In the genomic region with DNA sequence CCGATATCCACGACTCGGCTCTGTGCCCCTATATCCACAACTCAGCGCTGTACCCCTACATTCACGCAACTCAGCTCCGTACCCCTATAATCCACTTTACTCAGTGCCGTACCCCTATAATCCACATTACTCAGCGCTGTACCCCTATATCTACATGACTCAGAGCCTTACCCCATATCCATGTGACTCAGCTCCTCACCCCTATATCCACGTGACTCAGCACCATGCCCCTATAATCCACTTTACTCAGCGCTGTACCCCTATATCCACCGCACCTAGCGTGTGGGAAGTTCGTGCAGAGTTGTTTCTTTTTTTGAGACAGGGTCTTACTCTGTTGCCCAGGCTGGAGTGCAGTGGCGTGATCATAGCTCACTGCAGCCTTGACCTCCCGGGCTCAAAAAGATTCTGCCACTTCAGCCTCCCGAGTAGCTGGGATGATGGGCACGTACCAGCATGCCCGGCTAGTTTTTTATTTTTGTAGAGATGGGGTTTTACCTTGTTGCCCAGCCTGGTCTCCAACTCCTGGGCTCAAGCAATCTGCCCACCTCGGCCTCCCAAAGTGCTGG, we compare ENCODE assay signal across 21 cellular contexts. TPM values are rescaled to one million over a fixed set of nuclear protein-coding genes. Genes with fewer than 3 reads are reported as not detected.
DNase-seq lines count a peak whose midpoint lies in the region; ATAC-seq and TF ChIP-seq lines count a peak whose summit lies in the region.
"Had no signal": no experiment of that assay in that cellular context is flagged by ENCODE, and none has a peak within 500 bp of the region (broad histone marks: within the 10 kb centered on the region; RNA-seq: fewer than 3 reads in every experiment).

No MANE protein-coding gene starts in this region.

- H3K36me3 Mint-ChIP-seq in neural progenitor cell, result peaks cover 8% of the 10 kb centered on the region

- H3K79me2 ChIP-seq in osteoblast (ENCODE audit: insufficient read depth, low read length) (no peaks in the 10 kb centered on the region), neural progenitor cell (ENCODE audit: low read depth) (no peaks in the 10 kb centered on the region)

- H3K27me3 ChIP-seq in breast epithelium, result no peaks in the 10 kb centered on the region
- no peaks in the 10 kb centered on the region for H3K27me3 ChIP-seq in osteoblast (ENCODE audit: insufficient read depth, low read length)
- H3K27me3 ChIP-seq in neural progenitor cell, result no peaks in the 10 kb centered on the region
- H3K27me3 ChIP-seq in Peyer's patch, result no peaks in the 10 kb centered on the region
- H3K27me3 ChIP-seq: SJSA1 had no signal

- TF ChIP-seq CTCF in 22Rv1 (IDR thresholded peaks at IDR 0.05) (no peak), HEK293 (tag by site-specific recombination; IDR thresholded peaks at IDR 0.05) (no peak), breast epithelium (IDR thresholded peaks at IDR 0.05) (no peak), osteoblast (IDR thresholded peaks at IDR 0.05; ENCODE audit: extremely low read depth, low read depth, low read length) (no peak), neural progenitor cell (IDR thresholded peaks at IDR 0.05) (no peak), Peyer's patch (IDR thresholded peaks at IDR 0.05) (no peak)

- H3K36me3 ChIP-seq in HEK293 (ENCODE audit: control insufficient read depth in 2 of 2, insufficient read depth in 1 of 2, low read length in 2 of 2) (peaks cover 0 to 59% of the 10 kb centered on the region in 2 experiments; a peak in 2 of 3 replicates), breast epithelium (no peaks in the 10 kb centered on the region), osteoblast (ENCODE audit: insufficient read depth, low read length) (peaks cover 25% of the 10 kb centered on the region), neural progenitor cell (no peaks in the 10 kb centered on the region), Peyer's patch (peaks cover 0 to 26% (median 0%) of the 10 kb centered on the region in 3 donors)

- DNase-seq in breast epithelium (ENCODE audit: low spot score in 2 of 2), result no peak
- DNase-seq in osteoblast (ENCODE audit: insufficient read length, low spot score, missing footprints), result peak; percentile 27
- DNase-seq in neural progenitor cell (ENCODE audit: low spot score), result no peak
- DNase-seq in stimulated activated CD4-positive, alpha-beta T cell treated with anti-CD3 and anti-CD28 coated beads, Interleukin-15, amount 100 ng/mL, for 24 hours, result no peak
- DNase-seq in Peyer's patch, result no peak
- DNase-seq: activated CD4-positive, alpha-beta T cell treated with anti-CD3 and anti-CD28 coated beads, Interleukin-2, amount 10 ng/mL, durations not matched to agents 24 days and 14 days; activated gamma-delta T cell; C1 segment of cervical spinal cord; left colon; NCI-H187; OCI-M1; stimulated activated CD4-positive, alpha-beta T cell treated with anti-CD3 and anti-CD28 coated beads, Interleukin-2, amount 100 ng/mL, for 48 hours had no signal

- CTCF ChIA-PET in HEK293 (lab: Yijun Ruan, JAX), result interaction anchor here (0.6 to 1.4 kb wide), 5 partner anchors 102 to 521 kb away, joined by 3 to 5 read pairs (median 3); no protein-coding TSS in a partner anchor

- H3K4me3 ChIP-seq in HEK293 (ENCODE audit: low read depth, low read length), result no peak overlapping the region
- H3K4me3 ChIP-seq in breast epithelium, result no peak overlapping the region
- H3K4me3 ChIP-seq in osteoblast (ENCODE audit: insufficient read depth, low read length), result no peak overlapping the region
- no peak overlapping the region for H3K4me3 ChIP-seq in neural progenitor cell
- H3K4me3 ChIP-seq in Peyer's patch, result no peak overlapping the region
- H3K4me3 ChIP-seq: SJSA1, skin epidermis had no signal

- no peak overlapping the region for H3K4me3 Mint-ChIP-seq in neural progenitor cell
- H3K4me3 Mint-ChIP-seq: activated CD4-positive, alpha-beta T cell treated with anti-CD3 and anti-CD28 coated beads, Interleukin-2, amount 10 ng/mL, durations not matched to agents 24 days and 14 days; mesothelial cell of epicardium; nephron; stimulated activated naive CD8-positive, alpha-beta T cell treated with anti-CD3 and anti-CD28 coated beads, Interleukin-15, Interleukin-2, amounts not matched to agents 100 ng/mL and 50 ng/mL, for 24 hours had no signal

- intact Hi-C loops in breast epithelium (cut with DNase I; ENCODE audit: low total_unique reads), result no loop called here

- no peaks in the 10 kb centered on the region for H3K9me3 Mint-ChIP-seq in neural progenitor cell
- H3K9me3 Mint-ChIP-seq: activated CD4-positive, alpha-beta T cell treated with anti-CD3 and anti-CD28 coated beads, Interleukin-2, amount 10 ng/mL, durations not matched to agents 24 days and 14 days; mesothelial cell of epicardium; nephron; stimulated activated naive CD8-positive, alpha-beta T cell treated with anti-CD3 and anti-CD28 coated beads, Interleukin-15, Interleukin-2, amounts not matched to agents 100 ng/mL and 50 ng/mL, for 24 hours had no signal

- H3K27me3 Mint-ChIP-seq in neural progenitor cell (ENCODE audit: insufficient read depth, low read depth), result no peaks in the 10 kb centered on the region
- H3K27me3 Mint-ChIP-seq: activated CD4-positive, alpha-beta T cell treated with anti-CD3 and anti-CD28 coated beads, Interleukin-2, amount 10 ng/mL, durations not matched to agents 24 days and 14 days; stimulated activated naive CD8-positive, alpha-beta T cell treated with anti-CD3 and anti-CD28 coated beads, Interleukin-15, Interleukin-2, amounts not matched to agents 100 ng/mL and 50 ng/mL, for 24 hours had no signal

- no peak overlapping the region for H3K27ac Mint-ChIP-seq in neural progenitor cell
- H3K27ac Mint-ChIP-seq: activated CD4-positive, alpha-beta T cell treated with anti-CD3 and anti-CD28 coated beads, Interleukin-2, amount 10 ng/mL, durations not matched to agents 24 days and 14 days; stimulated activated naive CD8-positive, alpha-beta T cell treated with anti-CD3 and anti-CD28 coated beads, Interleukin-15, Interleukin-2, amounts not matched to agents 100 ng/mL and 50 ng/mL, for 24 hours had no signal

- H3K4me1 ChIP-seq in HEK293 (ENCODE audit: control insufficient read depth, insufficient read depth, low read length) (peaks cover 16% of the 10 kb centered on the region), breast epithelium (peaks cover 0 to 13% of the 10 kb centered on the region in 2 donors), osteoblast (ENCODE audit: insufficient read depth, low read length) (peaks cover 10% of the 10 kb centered on the region), neural progenitor cell (peaks cover 9% of the 10 kb centered on the region), Peyer's patch (peaks cover 0 to 4% (median 0%) of the 10 kb centered on the region in 4 donors)

- peaks cover 15% of the 10 kb centered on the region for H3K4me1 Mint-ChIP-seq in neural progenitor cell
- H3K4me1 Mint-ChIP-seq: nephron had no signal

- TF ChIP-seq POLR2A in breast epithelium (IDR thresholded peaks at IDR 0.05) (no peak), Peyer's patch (IDR thresholded peaks at IDR 0.05) (no peak)

- H3K27ac ChIP-seq in 22Rv1 (peak overlapping the region; percentile 95), HEK293 (ENCODE audit: extremely low read depth, low read depth, low read length) (no peak overlapping the region; the same call in 1 of the 2 replicates), breast epithelium (peak overlapping the region; percentile 67 to 83), osteoblast (ENCODE audit: low read depth, low read length) (no peak overlapping the region), neural progenitor cell (no peak overlapping the region), Peyer's patch (no peak overlapping the region)
- H3K27ac ChIP-seq: KMS-11, SJSA1 had no signal

- no peak overlapping the region for H3K9ac ChIP-seq in neural progenitor cell
- H3K9ac ChIP-seq: KMS-11 had no signal

- H2AFZ ChIP-seq in osteoblast (ENCODE audit: low read length), result no peak overlapping the region
- H2AFZ ChIP-seq in neural progenitor cell (replicated peaks), result no peak overlapping the region

- POLR2A ChIA-PET in HEK293 (lab: Yijun Ruan, JAX), result interaction anchor here (3.8 to 8.7 kb wide), 2 partner anchors 16 to 17 kb away, joined by 61 to 98 read pairs; a partner anchor contains a TSS

- no peaks in the 10 kb centered on the region for H4K20me1 ChIP-seq in osteoblast (ENCODE audit: insufficient read depth, low read length)
- peaks cover 4% of the 10 kb centered on the region for H4K20me1 ChIP-seq in neural progenitor cell (ENCODE audit: low read depth)

- H3K4me2 ChIP-seq in osteoblast (ENCODE audit: insufficient read depth, low read length), result no peak overlapping the region
- H3K4me2 ChIP-seq in neural progenitor cell, result no peak overlapping the region
- H3K4me2 ChIP-seq: KMS-11 had no signal

- peaks cover 6% of the 10 kb centered on the region for H3F3A ChIP-seq in neural progenitor cell (ENCODE audit: low read depth)

- no peak for ATAC-seq in GM21515 (IDR thresholded peaks at IDR 0.05; ENCODE audit: unreplicated experiment)
- ATAC-seq: left colon had no signal

- H3K9me3 ChIP-seq in HEK293 (ENCODE audit: control insufficient read depth, insufficient read depth, low read depth, low read length) (no peaks in the 10 kb centered on the region), breast epithelium (no peaks in the 10 kb centered on the region), osteoblast (ENCODE audit: low read depth, low read length) (no peaks in the 10 kb centered on the region), neural progenitor cell (ENCODE audit: low read depth) (no peaks in the 10 kb centered on the region), Peyer's patch (no peaks in the 10 kb centered on the region)
- H3K9me3 ChIP-seq: SJSA1 had no signal

RNA-seq across cellular contexts. Expression of a gene that starts 17.4 kb away (rescaled TPM):
- total RNA-seq in breast epithelium (10 to 100 TPM; 28.4 to 74.1 (median 34.7) TPM), osteoblast (38.3 and 46.3 TPM in 2 replicates), neural progenitor cell (ENCODE audit: low replicate concordance) (7.4 and 22.5 TPM in 2 replicates), Peyer's patch (10 to 100 TPM; 15.7 to 39.9 (median 25.3) TPM)

RNA-seq across cellular contexts. Expression of a gene that starts 17.5 kb away (rescaled TPM):
- total RNA-seq in breast epithelium (10 to 100 TPM; 67.2 to 70.8 (median 68.8) TPM), osteoblast (46.9 and 52.8 TPM in 2 replicates), neural progenitor cell (ENCODE audit: low replicate concordance) (10.8 and 17.3 TPM in 2 replicates), Peyer's patch (100 to 1,000 TPM; 167 to 754 (median 598) TPM)

Comparison
In these comparisons a context has a peak if more than half of its experiments do, and no peak if none do; other contexts are left out.
1. H3K27ac ChIP-seq: peak in 22Rv1 (single experiment) and breast epithelium (2 of 2); none in HEK293 (single experiment), osteoblast (single experiment), neural progenitor cell (single experiment) and Peyer's patch (0 of 4).